Comparison of ENCODE assay signal across 14 cellular contexts in genomic region chr12:96104566-96104965, GRCh38.
"Had no signal": no experiment of that assay in that cellular context is flagged by ENCODE, and none has a peak within 500 bp of the region (broad histone marks: within the 10 kb centered on the region; RNA-seq: fewer than 3 reads in every experiment).

No MANE protein-coding gene starts in this region.

- H3K36me3 ChIP-seq: lower lobe of right lung, upper lobe of left lung had no signal

- DNase-seq: activated CD4-positive, alpha-beta T cell treated with anti-CD3 and anti-CD28 coated beads, Interleukin-2, amount 10 ng/mL, durations not matched to agents 24 days and 14 days; activated CD4-positive, CD25-positive, alpha-beta regulatory T cell; activated CD8-positive, alpha-beta T cell treated with anti-CD3 and anti-CD28 coated beads for 36 hours; activated naive CD4-positive, alpha-beta T cell treated with Interleukin-2 at 50 U/mL for 16 hours; activated T-cell treated with anti-CD3 and anti-CD28 coated beads, Interleukin-2, amount 50 U/mL, for 1 hour; central memory CD4-positive, alpha-beta T cell; hypothalamus; islet precursor cell; left colon; lower lobe of right lung; stimulated activated CD4-positive, alpha-beta T cell treated with anti-CD3 and anti-CD28 coated beads, Interleukin-4, amount 100 ng/mL, for 4 hours; testis; upper lobe of left lung had no signal

- H3K27ac ChIP-seq: coronary artery, lower lobe of right lung, testis, upper lobe of left lung had no signal

- H3K4me3 ChIP-seq: coronary artery, lower lobe of right lung, testis, upper lobe of left lung had no signal

- H3K4me1 ChIP-seq: testis had no signal

- H3K9me3 ChIP-seq: lower lobe of right lung, testis, upper lobe of left lung had no signal

- H3K27me3 ChIP-seq: testis, upper lobe of left lung had no signal
